23 cellular contexts compared by ENCODE assay signal in the genomic region with DNA sequence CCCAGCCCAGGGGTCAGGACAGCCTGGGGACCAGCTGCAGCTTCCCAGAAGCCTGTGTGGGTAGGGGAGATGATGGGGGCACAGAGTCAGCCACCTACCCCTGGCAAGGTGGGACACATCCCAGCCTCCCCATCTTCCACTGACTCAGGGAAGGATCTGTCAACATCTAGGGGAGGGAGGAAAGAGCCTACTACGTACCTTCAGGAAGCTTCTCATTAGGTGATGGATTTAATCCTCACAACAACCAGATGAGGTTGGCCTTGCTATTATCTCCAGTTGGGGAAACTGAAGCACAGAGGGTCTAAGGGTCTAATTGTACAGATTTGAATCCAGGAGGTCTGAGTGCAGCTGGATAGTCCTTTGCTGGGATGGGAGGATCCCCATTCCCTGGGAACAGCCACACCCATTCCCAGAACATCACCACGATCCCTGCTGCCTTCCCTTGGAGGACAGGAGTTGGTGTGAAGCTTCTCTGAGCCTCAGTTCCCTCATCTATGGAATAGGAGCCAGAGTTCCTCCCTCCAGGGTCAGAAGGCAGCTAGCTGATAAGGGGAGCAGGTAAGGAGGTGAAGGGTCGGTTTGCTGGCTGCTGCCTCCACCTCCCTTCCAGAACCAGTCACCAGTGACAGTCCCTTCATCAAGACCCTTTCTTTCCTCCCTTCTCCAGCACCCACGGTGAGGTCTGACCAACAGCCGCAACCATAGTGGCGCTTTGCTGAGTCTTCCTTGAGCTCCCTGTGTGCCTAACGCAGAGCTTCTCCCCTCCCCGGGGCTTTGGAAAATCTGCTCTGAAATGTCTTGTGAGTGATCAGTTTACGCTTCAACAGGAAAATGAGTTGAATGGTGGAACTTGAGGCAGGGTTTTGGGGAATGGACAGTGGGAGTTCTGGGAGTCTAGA. TPM values are rescaled to one million over a fixed set of nuclear protein-coding genes. Genes with fewer than 3 reads are reported as not detected.
DNase-seq lines count a peak whose midpoint lies in the region; ATAC-seq and TF ChIP-seq lines count a peak whose summit lies in the region.
"Had no signal": no experiment of that assay in that cellular context is flagged by ENCODE, and none has a peak within 500 bp of the region (broad histone marks: within the 10 kb centered on the region; RNA-seq: fewer than 3 reads in every experiment).

No MANE protein-coding gene starts in this region.

- peak overlapping the region; percentile 49; the same call in 1 of the 2 replicates for H3K4me3 ChIP-seq in PC-9
- no peak overlapping the region for H3K4me3 ChIP-seq in esophagus squamous epithelium
- H3K4me3 ChIP-seq in skin epidermis: no peak overlapping the region
- no peak overlapping the region for H3K4me3 ChIP-seq in GM23338
- H3K4me3 ChIP-seq: adrenal gland, HAP-1, vagina had no signal

- H3K4me2 ChIP-seq in PC-9 (peak overlapping the region; percentile 76), GM23338 (no peak overlapping the region)

- TF ChIP-seq CTCF in C4-2B (conservative IDR thresholded peaks at IDR 0.05) (no peak), PC-9 (conservative IDR thresholded peaks at IDR 0.05) (no peak), esophagus squamous epithelium (IDR thresholded peaks at IDR 0.05) (no peak), GM23338 (conservative IDR thresholded peaks at IDR 0.05; ENCODE audit: low read depth in 2 of 2) (no peak)

- no peaks in the 10 kb centered on the region for H3K36me3 Mint-ChIP-seq in GM23338 (ENCODE audit: low read depth)
- H3K36me3 Mint-ChIP-seq in activated T-cell treated with anti-CD3 and anti-CD28 coated beads, Interleukin-2, amount 50 U/mL, for 72 hours (ENCODE audit: insufficient read depth in 2 of 2): no peaks in the 10 kb centered on the region
- H3K36me3 Mint-ChIP-seq: CD8-positive, alpha-beta memory T cell had no signal

- TF ChIP-seq POLR2A in esophagus squamous epithelium (IDR thresholded peaks at IDR 0.05): no peak

- WGBS in esophagus squamous epithelium, 2 donors: 79 to 82% methylated on average over 6 to 9 of the region's 9 CpGs

- H3K79me2 ChIP-seq in PC-9 (ENCODE audit: low read depth) (peaks cover 50% of the 10 kb centered on the region), GM23338 (replicated peaks; ENCODE audit: insufficient read depth) (no peaks in the 10 kb centered on the region)
- H3K79me2 ChIP-seq: parathyroid adenoma had no signal

- no peaks in the 10 kb centered on the region for H3K9me3 Mint-ChIP-seq in GM23338
- no peaks in the 10 kb centered on the region for H3K9me3 Mint-ChIP-seq in activated T-cell treated with anti-CD3 and anti-CD28 coated beads, Interleukin-2, amount 50 U/mL, for 72 hours
- H3K9me3 Mint-ChIP-seq: CD8-positive, alpha-beta memory T cell had no signal

- CTCF ChIA-PET in PC-9 (lab: Charles Lee): interaction anchor here (0.6 to 0.7 kb wide), 2 partner anchors 47 to 217 kb away, joined by 3 read pairs; no protein-coding TSS in a partner anchor

- no peaks in the 10 kb centered on the region for H3K36me3 ChIP-seq in PC-9 (ENCODE audit: low read depth)
- no peaks in the 10 kb centered on the region for H3K36me3 ChIP-seq in esophagus squamous epithelium
- H3K36me3 ChIP-seq in GM23338 (ENCODE audit: insufficient read depth): no peaks in the 10 kb centered on the region
- H3K36me3 ChIP-seq: adrenal gland, HAP-1, vagina had no signal

- ATAC-seq in GM23338: no peak
- ATAC-seq in activated T-cell treated with anti-CD3 and anti-CD28 coated beads, Interleukin-2, amount 50 U/mL, for 72 hours (replicated peaks in 1 of 2): no peak
- ATAC-seq: activated CD4-positive, alpha-beta T cell treated with anti-CD3 and anti-CD28 coated beads for 36 hours; SK-N-SH treated with all-trans-retinoic acid at 6 μM for 48 hours; stimulated activated naive CD8-positive, alpha-beta T cell treated with anti-CD3 and anti-CD28 coated beads, Interleukin-15, Interleukin-2, amounts not matched to agents 100 U/mL and 50 U/mL, for 24 hours had no signal

- peaks cover 100% of the 10 kb centered on the region for H3K4me1 ChIP-seq in PC-9 (replicated peaks; ENCODE audit: insufficient read depth)
- H3K4me1 ChIP-seq in esophagus squamous epithelium: peaks cover 27 to 77% (median 50%) of the 10 kb centered on the region in 3 donors
- H3K4me1 ChIP-seq in GM23338 (ENCODE audit: insufficient read depth): no peaks in the 10 kb centered on the region
- H3K4me1 ChIP-seq: adrenal gland, HAP-1, parathyroid adenoma had no signal

- H3K9me2 ChIP-seq in PC-9 (ENCODE audit: insufficient read depth) (no peaks in the 10 kb centered on the region), GM23338 (ENCODE audit: insufficient read depth) (no peaks in the 10 kb centered on the region)

- peaks cover 87% of the 10 kb centered on the region for H3F3A ChIP-seq in PC-9 (ENCODE audit: insufficient read depth, low read depth)
- H3F3A ChIP-seq in GM23338 (replicated peaks; ENCODE audit: low read depth): no peaks in the 10 kb centered on the region

- peaks cover 9% of the 10 kb centered on the region for H3K27me3 Mint-ChIP-seq in GM23338 (ENCODE audit: insufficient read depth, low read depth, poor library complexity)
- H3K27me3 Mint-ChIP-seq in activated T-cell treated with anti-CD3 and anti-CD28 coated beads, Interleukin-2, amount 50 U/mL, for 72 hours (ENCODE audit: low read depth): no peaks in the 10 kb centered on the region
- H3K27me3 Mint-ChIP-seq: activated CD4-positive, alpha-beta T cell treated with anti-CD3 and anti-CD28 coated beads for 36 hours had no signal

- POLR2A ChIA-PET in PC-9 (lab: Charles Lee; ENCODE audit: unreplicated experiment): interaction anchor here (0.6 to 0.7 kb wide), 3 partner anchors 10 to 131 kb away, joined by 3 to 5 read pairs (median 4); no protein-coding TSS in a partner anchor

- no peaks in the 10 kb centered on the region for H3K27me3 ChIP-seq in PC-9 (ENCODE audit: insufficient read depth, low read depth)
- H3K27me3 ChIP-seq in esophagus squamous epithelium: no peaks in the 10 kb centered on the region
- H3K27me3 ChIP-seq in GM23338 (ENCODE audit: insufficient read depth): no peaks in the 10 kb centered on the region
- H3K27me3 ChIP-seq: adrenal gland, vagina had no signal

- H3K27ac ChIP-seq in C4-2B: peak overlapping the region; percentile 35
- H3K27ac ChIP-seq in PC-9: peak overlapping the region; percentile 99
- peak overlapping the region; percentile 77 to 85 (median 80) for H3K27ac ChIP-seq in esophagus squamous epithelium
- peak overlapping the region in 20 of 21 experiments; percentile 62 to 91 (median 82) for H3K27ac ChIP-seq in skin epidermis
- H3K27ac ChIP-seq in GM23338 (ENCODE audit: low read depth): no peak overlapping the region
- no peak overlapping the region for H3K27ac ChIP-seq in substantia nigra (ENCODE audit: low read depth, low read length, poor library complexity, severe bottlenecking)
- H3K27ac ChIP-seq: adrenal gland, HL-60, parathyroid adenoma had no signal

- H3K4me1 Mint-ChIP-seq in GM23338: no peaks in the 10 kb centered on the region; the same call in 1 of the 3 replicates
- no peaks in the 10 kb centered on the region for H3K4me1 Mint-ChIP-seq in activated T-cell treated with anti-CD3 and anti-CD28 coated beads, Interleukin-2, amount 50 U/mL, for 72 hours (ENCODE audit: low read depth)
- H3K4me1 Mint-ChIP-seq: activated CD4-positive, alpha-beta T cell treated with anti-CD3 and anti-CD28 coated beads for 36 hours; CD8-positive, alpha-beta memory T cell had no signal

- intact Hi-C loops in PC-9 (cut with micrococcal nuclease; ENCODE audit: unreplicated experiment) (no loop called here), esophagus squamous epithelium (cut with DNase I) (no loop called here)

- no peak overlapping the region for H2AFZ ChIP-seq in PC-9
- no peak overlapping the region for H2AFZ ChIP-seq in GM23338
- H2AFZ ChIP-seq: parathyroid adenoma had no signal

- DNase-seq in PC-9 (no peak), esophagus squamous epithelium (lab: John Stamatoyannopoulos, UW) (no peak), COLO829 (ENCODE audit: low spot score) (no peak), GM23338 (ENCODE audit: low spot score) (no peak), substantia nigra (lab: John Stamatoyannopoulos, UW) (no peak)
- DNase-seq in activated T-cell treated with anti-CD3 and anti-CD28 coated beads, Interleukin-2, amount 50 U/mL, for 72 hours: no peak
- DNase-seq: activated CD4-positive, alpha-beta T cell treated with anti-CD3 and anti-CD28 coated beads for 36 hours; activated CD8-positive, alpha-beta memory T cell treated with anti-CD3 and anti-CD28 coated beads, Interleukin-2, amount 50 U/mL, for 4 hours; activated gamma-delta T cell; adrenal gland; CD8-positive, alpha-beta memory T cell; central memory CD4-positive, alpha-beta T cell; DMS79 treated with DMSO at 0.1 percent for 48 hours; NCI-H1694; stimulated activated CD4-positive, alpha-beta T cell treated with anti-CD3 and anti-CD28 coated beads, Interleukin-2, amount 100 ng/mL, for 24 hours; stimulated activated naive CD8-positive, alpha-beta T cell treated with anti-CD3 and anti-CD28 coated beads, Interleukin-15, Interleukin-2, amounts not matched to agents 100 U/mL and 50 U/mL, for 24 hours had no signal

- H4K20me1 ChIP-seq in PC-9 (ENCODE audit: insufficient read depth) (no peaks in the 10 kb centered on the region), GM23338 (replicated peaks; ENCODE audit: insufficient read depth) (no peaks in the 10 kb centered on the region)

- no peak overlapping the region for H3K4me3 Mint-ChIP-seq in GM23338
- H3K4me3 Mint-ChIP-seq in activated T-cell treated with anti-CD3 and anti-CD28 coated beads, Interleukin-2, amount 50 U/mL, for 72 hours: no peak overlapping the region
- H3K4me3 Mint-ChIP-seq: activated CD4-positive, alpha-beta T cell treated with anti-CD3 and anti-CD28 coated beads for 36 hours; CD8-positive, alpha-beta memory T cell had no signal

- H3K9me3 ChIP-seq in PC-9 (ENCODE audit: insufficient read depth, low read depth): no peaks in the 10 kb centered on the region
- no peaks in the 10 kb centered on the region for H3K9me3 ChIP-seq in esophagus squamous epithelium
- H3K9me3 ChIP-seq: adrenal gland, HAP-1, vagina had no signal

- no peak overlapping the region for H3K27ac Mint-ChIP-seq in GM23338
- no peak overlapping the region for H3K27ac Mint-ChIP-seq in activated T-cell treated with anti-CD3 and anti-CD28 coated beads, Interleukin-2, amount 50 U/mL, for 72 hours
- H3K27ac Mint-ChIP-seq: activated CD4-positive, alpha-beta T cell treated with anti-CD3 and anti-CD28 coated beads for 36 hours; CD8-positive, alpha-beta memory T cell had no signal

- BruUV-seq in PC-9 (replicated peaks; lab: Mats Ljungman, UMichigan): TSS peak; percentile 51

TF ChIP-seq in GM23338, 12 proteins besides CTCF, POLR2A, EP300 and RAD21 (continues in another document):
- TF ChIP-seq STAT1 (IDR thresholded peaks at IDR 0.05; ENCODE audit: unreplicated experiment) (no peak), CREB1 (CRISPR knock-in tag; IDR thresholded peaks at IDR 0.05; ENCODE audit: low read depth) (no peak)

RNA-seq across cellular contexts. Expression of gene CEBPB, which starts 56.8 kb away (rescaled TPM):
- total RNA-seq in PC-9 (2021) (112 and 117 TPM in 2 replicates), esophagus squamous epithelium (10 to 100 TPM; 31.3 to 46.5 (median 38.2) TPM)
- total RNA-seq in GM23338 (2014; rRNA removed; shearing (Covaris generic)): 20.5 and 25.4 TPM in 2 replicates
- 20.6 and 23.7 TPM in 2 replicates for polyA plus RNA-seq in GM23338 (2016; fragmentation: Nextera tagmentation; extraction: Ambion mirVana)
- total RNA-seq in activated T-cell treated with anti-CD3 and anti-CD28 coated beads, Interleukin-2, amount 50 U/mL, for 72 hours: 100 to 1,000 TPM; 111 to 134 TPM

Comparison
In these comparisons a context has a peak if more than half of its experiments do, and no peak if none do; other contexts are left out.
1. H3K27ac ChIP-seq: peak in C4-2B (single experiment), PC-9 (single experiment), esophagus squamous epithelium (4 of 4) and skin epidermis (20 of 21); none in GM23338 (single experiment) and substantia nigra (single experiment).